ENCODE assay signal across 8 cellular contexts in the genomic region with DNA sequence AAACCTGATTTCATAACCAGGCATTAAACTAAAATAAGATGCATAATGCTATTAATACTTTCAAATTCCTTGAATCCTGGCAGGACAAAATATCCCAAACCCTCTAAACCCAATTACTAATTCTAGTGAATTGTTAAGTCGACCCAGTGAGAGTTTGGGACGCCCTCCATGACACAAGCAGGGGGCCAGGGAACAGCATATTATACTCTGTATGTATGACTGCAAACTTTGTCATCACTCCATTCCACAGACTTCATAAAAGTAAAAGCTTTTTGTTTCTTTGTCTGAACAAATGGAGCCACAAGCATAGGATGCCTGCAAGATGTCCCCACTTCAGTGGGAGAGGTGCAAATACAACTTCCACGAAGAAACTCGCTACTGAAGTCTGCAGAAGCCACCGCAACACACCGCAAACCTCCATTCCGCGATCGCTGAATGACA. TPM values are rescaled to one million over a fixed set of nuclear protein-coding genes. Genes with fewer than 3 reads are reported as not detected.
DNase-seq lines count a peak whose midpoint lies in the region; ATAC-seq and TF ChIP-seq lines count a peak whose summit lies in the region.

No MANE protein-coding gene starts in this region.

- H3K4me3 Mint-ChIP-seq in nephron progenitor cell, result peak overlapping the region; percentile 93

- peak overlapping the region; percentile 80 for H3K4me2 ChIP-seq in DOHH2 (ENCODE audit: low read length)

- H4K20me1 ChIP-seq in DOHH2 (ENCODE audit: control insufficient read depth, insufficient read depth, low read depth, low read length), result no peaks in the 10 kb centered on the region

- no peak for DNase-seq in SK-N-MC (ENCODE audit: low read depth, low spot score)
- DNase-seq in colonic mucosa, result no peak
- DNase-seq in nephron progenitor cell, result no peak
- DNase-seq in SHP77 treated with DMSO at 0.1 percent for 48 hours (lab: John Stamatoyannopoulos, UW), result no peak
- DNase-seq in NCI-H146 (lab: John Stamatoyannopoulos, UW), result no peak
- no peak for DNase-seq in posterior cingulate gyrus

- H3K4me1 Mint-ChIP-seq in nephron progenitor cell, result peaks cover 36% of the 10 kb centered on the region

- peaks cover 13% of the 10 kb centered on the region for H3K36me3 Mint-ChIP-seq in nephron progenitor cell (ENCODE audit: low read depth)

- H3K27ac ChIP-seq in DOHH2 (ENCODE audit: low read depth, low read length), result peak overlapping the region; percentile 61
- H3K27ac ChIP-seq in SK-N-MC, result peak overlapping the region; percentile 92
- H3K27ac ChIP-seq in colonic mucosa, result peak overlapping the region; percentile 97

- peaks cover 63% of the 10 kb centered on the region for H3K79me2 ChIP-seq in DOHH2 (ENCODE audit: control insufficient read depth, low read length)

- no peaks in the 10 kb centered on the region for H3K9me2 ChIP-seq in DOHH2 (replicated peaks; ENCODE audit: control insufficient read depth, low read length)

- peaks cover 60% of the 10 kb centered on the region for H3K4me1 ChIP-seq in DOHH2 (ENCODE audit: control insufficient read depth, low read length)
- peaks cover 4% of the 10 kb centered on the region for H3K4me1 ChIP-seq in colonic mucosa

- H3K27me3 ChIP-seq in DOHH2 (ENCODE audit: control insufficient read depth, low read length) (no peaks in the 10 kb centered on the region), colonic mucosa (no peaks in the 10 kb centered on the region)

- H3K27ac Mint-ChIP-seq in nephron progenitor cell, result peak overlapping the region; percentile 99

- H3K9me3 Mint-ChIP-seq in nephron progenitor cell, result peaks cover 8% of the 10 kb centered on the region

- no peaks in the 10 kb centered on the region for H3K9me3 ChIP-seq in DOHH2 (ENCODE audit: control insufficient read depth, insufficient read depth, low read length)
- H3K9me3 ChIP-seq in SK-N-MC (ENCODE audit: low read depth, low read length), result no peaks in the 10 kb centered on the region
- no peaks in the 10 kb centered on the region for H3K9me3 ChIP-seq in colonic mucosa

- no peaks in the 10 kb centered on the region; the same call in 1 of the 2 replicates for H3K36me3 ChIP-seq in DOHH2 (ENCODE audit: control insufficient read depth, low read length)
- H3K36me3 ChIP-seq in SK-N-MC (ENCODE audit: insufficient read depth, low read length), result no peaks in the 10 kb centered on the region
- H3K36me3 ChIP-seq in colonic mucosa, result no peaks in the 10 kb centered on the region

- peak overlapping the region; percentile 81 for H3K4me3 ChIP-seq in DOHH2 (ENCODE audit: low read length)
- H3K4me3 ChIP-seq in SK-N-MC, result peak overlapping the region; percentile 99
- peak overlapping the region; percentile 66 for H3K4me3 ChIP-seq in colonic mucosa

- no peak for TF ChIP-seq CTCF in DOHH2 (IDR thresholded peaks at IDR 0.05; ENCODE audit: low read depth, low read length, poor library complexity, severe bottlenecking)
- no peak for TF ChIP-seq CTCF in colonic mucosa (IDR thresholded peaks at IDR 0.05)
- TF ChIP-seq CTCF in nephron progenitor cell (IDR thresholded peaks at IDR 0.05), result no peak

- intact Hi-C loops in colonic mucosa (cut with DNase I), result loop anchor here (10.0 kb wide), 1 partner anchor 150 kb away; no protein-coding TSS in a partner anchor
- intact Hi-C loops in posterior cingulate gyrus (cut with DNase I), result loop anchor here (2.0 to 10.0 kb wide), 3 partner anchors 90 to 340 kb away; partner anchors contain the start of genes CAPN2 and DEGS1

- H3F3A ChIP-seq in DOHH2 (ENCODE audit: control insufficient read depth, insufficient read depth), result peaks cover 11% of the 10 kb centered on the region

- no peak for ATAC-seq in GM21825 (IDR thresholded peaks at IDR 0.05; ENCODE audit: unreplicated experiment)

- H3K27me3 Mint-ChIP-seq in nephron progenitor cell (ENCODE audit: low read depth, poor library complexity), result peaks cover under 1% of the 10 kb centered on the region

- H3K9ac ChIP-seq in SK-N-MC (ENCODE audit: insufficient read length) (peak overlapping the region; percentile 91), colonic mucosa (ENCODE audit: low read depth in 2 of 2, low read length in 2 of 2) (peak overlapping the region in 1 of 2 donors; percentile 97)

RNA-seq across cellular contexts. Expression of gene TP53BP2, which starts 1.2 kb away (rescaled TPM):
- 10 to 100 TPM; 28.8 to 39.6 TPM for total RNA-seq in colonic mucosa
